In genomic region chr16:81997738-81998137, GRCh38 we compare ENCODE assay signal across 12 cellular contexts. TPM values are rescaled to one million over a fixed set of nuclear protein-coding genes. Genes with fewer than 3 reads are reported as not detected.
DNase-seq lines count a peak whose midpoint lies in the region; ATAC-seq and TF ChIP-seq lines count a peak whose summit lies in the region.
"Had no signal": no experiment of that assay in that cellular context is flagged by ENCODE, and none has a peak within 500 bp of the region (broad histone marks: within the 10 kb centered on the region; RNA-seq: fewer than 3 reads in every experiment).

No MANE protein-coding gene starts in this region.

- no peaks in the 10 kb centered on the region for H3K9me3 ChIP-seq in mucosa of descending colon

- no peak for TF ChIP-seq CTCF in mucosa of descending colon (IDR thresholded peaks at IDR 0.05)

- in situ Hi-C loops in ACHN (cut with HindIII; ENCODE audit: low pct_ligation_motif_present, low pct_unique_long_range_greater_than_20kb, low sequenced_read_pairs), result no loop called here

- H3K36me3 ChIP-seq in mucosa of descending colon (ENCODE audit: low read depth), result no peaks in the 10 kb centered on the region

- intact Hi-C loops in mucosa of descending colon (cut with DNase I, micrococcal nuclease), result no loop called here

- peak; percentile 23 for ATAC-seq in mucosa of descending colon
- no peak for ATAC-seq in HG03159 (IDR thresholded peaks at IDR 0.05; ENCODE audit: unreplicated experiment)
- ATAC-seq in GM18502 (IDR thresholded peaks at IDR 0.05; ENCODE audit: poor library complexity, unreplicated experiment), result no peak
- ATAC-seq: activated CD8-positive, alpha-beta memory T cell treated with anti-CD3 and anti-CD28 coated beads, Interleukin-2, amount 10 ng/mL, durations not matched to agents 7 days and 5 days; GM12878 had no signal

- peak; percentile 87 for DNase-seq in ACHN
- peak; percentile 83 for DNase-seq in LHCN-M2 (ENCODE audit: low read depth)
- DNase-seq in dedifferentiated amniotic fluid mesenchymal stem cell (ENCODE audit: extremely low spot score), result peak; percentile 68
- DNase-seq in mucosa of descending colon, result no peak
- DNase-seq in DMS 273 treated with DMSO at 0.1 percent for 48 hours (lab: John Stamatoyannopoulos, UW), result no peak
- no peak for DNase-seq in iPS-NIHi11 (ENCODE audit: low spot score)
- DNase-seq: activated CD8-positive, alpha-beta memory T cell treated with anti-CD3 and anti-CD28 coated beads, Interleukin-2, amount 10 ng/mL, durations not matched to agents 7 days and 5 days; central memory CD4-positive, alpha-beta T cell; NCI-H2029 had no signal

- H3K4me3 ChIP-seq in mucosa of descending colon, result no peak overlapping the region
- H3K4me3 ChIP-seq: GM12878 had no signal

- H3K4me1 ChIP-seq in mucosa of descending colon (ENCODE audit: low read depth), result no peaks in the 10 kb centered on the region

RNA-seq across cellular contexts. Expression of gene SDR42E1, which starts 13.5 kb away (rescaled TPM):
- total RNA-seq in LHCN-M2 (2014; rRNA removed) (0.38 and 0.80 TPM in 2 replicates), mucosa of descending colon (10 to 100 TPM in 1 of 3 donors, 1 to 10 TPM in 2; 5.9 to 14.0 (median 6.7) TPM)
- 2.7 TPM for polyA plus RNA-seq in LHCN-M2 (2012)

RNA-seq across cellular contexts. Expression of gene HSD17B2, which starts 37.3 kb away (rescaled TPM):
- total RNA-seq in LHCN-M2 (2014; rRNA removed) (3.0 and 6.5 TPM in 2 replicates), mucosa of descending colon (100 to 1,000 TPM in 1 of 3 donors, 10 to 100 TPM in 2; 38.6 to 211 (median 45.5) TPM)
- polyA plus RNA-seq in LHCN-M2 (2012), result 1.5 TPM
- total RNA-seq: activated CD8-positive, alpha-beta memory T cell treated with anti-CD3 and anti-CD28 coated beads, Interleukin-2, amount 10 ng/mL, durations not matched to agents 7 days and 5 days; GM12878 had no signal
- polyA plus RNA-seq: GM12878 had no signal

Comparison
In these comparisons a context has a peak if more than half of its experiments do, and no peak if none do; other contexts are left out.
1. DNase-seq: peak in ACHN (single experiment), LHCN-M2 (single experiment) and dedifferentiated amniotic fluid mesenchymal stem cell (single experiment); none in mucosa of descending colon (0 of 3), DMS 273 treated with DMSO at 0.1 percent for 48 hours (single experiment) and iPS-NIHi11 (single experiment).